In the genomic region with DNA sequence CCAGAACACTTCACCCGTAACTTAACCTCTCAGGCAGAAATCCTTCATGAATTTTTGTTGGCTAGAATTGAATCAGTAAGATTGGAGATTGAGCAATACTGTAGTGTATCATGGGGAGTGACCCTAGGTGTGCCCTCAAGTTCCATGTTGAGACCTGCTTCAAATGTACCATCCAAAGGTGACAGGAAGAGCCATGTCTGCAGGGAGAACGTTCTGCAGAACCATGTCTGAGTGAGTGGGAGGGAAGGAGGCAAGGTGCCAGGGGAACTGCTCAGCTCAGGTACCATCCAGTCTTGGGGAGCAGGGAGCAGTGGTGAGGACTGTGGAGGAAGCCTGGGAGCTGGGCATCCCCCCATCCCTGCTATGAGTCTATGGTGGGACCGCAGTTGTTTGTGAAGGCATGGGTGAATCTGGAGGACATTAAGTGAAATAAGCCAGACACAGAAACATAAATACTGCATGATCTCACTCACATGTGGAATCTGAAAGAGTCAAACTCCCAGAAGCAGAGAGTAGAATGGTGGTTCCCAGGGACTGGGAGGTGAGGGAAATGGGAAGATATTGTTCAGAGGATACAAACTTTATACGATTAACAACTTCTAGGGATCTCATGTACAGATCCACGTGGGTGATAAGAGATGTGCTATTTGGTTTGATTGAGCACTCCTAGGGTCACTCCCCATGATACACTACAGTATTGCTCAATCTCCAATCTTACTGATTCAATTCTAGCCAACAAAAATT, we compare ENCODE assay signal across 27 cellular contexts. TPM values are rescaled to one million over a fixed set of nuclear protein-coding genes. Genes with fewer than 3 reads are reported as not detected.
A peak's percentile ranks its signal among the peaks of the same experiment; 100 is the strongest.
DNase-seq lines count a peak whose midpoint lies in the region; ATAC-seq and TF ChIP-seq lines count a peak whose summit lies in the region.
"Had no signal": no experiment of that assay in that cellular context is flagged by ENCODE, and none has a peak within 500 bp of the region (broad histone marks: within the 10 kb centered on the region; RNA-seq: fewer than 3 reads in every experiment).

No MANE protein-coding gene starts in this region.

- H3K36me3 Mint-ChIP-seq in mesothelial cell of epicardium (no peaks in the 10 kb centered on the region), immature natural killer cell (no peaks in the 10 kb centered on the region)
- H3K36me3 Mint-ChIP-seq: naive thymus-derived CD4-positive, alpha-beta T cell had no signal

- no peak overlapping the region for H3K4me3 ChIP-seq in cardiac fibroblast (replicated peaks in 1 of 2; ENCODE audit: low read depth in 2 of 2, low read length in 2 of 2)
- H3K4me3 ChIP-seq: adrenal gland, cardiac muscle cell, pancreas, SJCRH30, transverse colon had no signal

- TF ChIP-seq CTCF in RWPE1 (conservative IDR thresholded peaks at IDR 0.05; ENCODE audit: low read depth) (no peak), cardiac fibroblast (IDR thresholded peaks at IDR 0.05; ENCODE audit: low read depth, low read length) (no peak), mesothelial cell of epicardium (IDR thresholded peaks at IDR 0.05; ENCODE audit: unreplicated experiment) (no peak)

- ATAC-seq in sciatic nerve, result peak; percentile 78
- ATAC-seq: naive thymus-derived CD4-positive, alpha-beta T cell; T-helper 17 cell had no signal

- CTCF ChIA-PET in RWPE1 (lab: Yijun Ruan, JAX), result interaction anchor here (1.1 to 4.1 kb wide), 2 partner anchors 22 to 109 kb away, joined by 3 to 36 read pairs; no protein-coding TSS in a partner anchor

- H3K27me3 Mint-ChIP-seq in mesothelial cell of epicardium (ENCODE audit: low read depth) (peaks cover 13% of the 10 kb centered on the region), immature natural killer cell (ENCODE audit: low read depth in 3 of 3) (peaks cover 0 to 5% (median 4%) of the 10 kb centered on the region in 3 donors)

- H3K4me1 Mint-ChIP-seq in mesothelial cell of epicardium, result peaks cover 14% of the 10 kb centered on the region
- H3K4me1 Mint-ChIP-seq in immature natural killer cell, result peaks cover 14 to 18% of the 10 kb centered on the region in 2 donors

- intact Hi-C loops in sciatic nerve (cut with DNase I), result loop anchor here (5.0 kb wide), 1 partner anchor 110 kb away; no protein-coding TSS in a partner anchor

- H3K9me3 Mint-ChIP-seq in mesothelial cell of epicardium, result no peaks in the 10 kb centered on the region
- no peaks in the 10 kb centered on the region for H3K9me3 Mint-ChIP-seq in immature natural killer cell
- H3K9me3 Mint-ChIP-seq: activated CD4-positive, alpha-beta T cell treated with anti-CD3 and anti-CD28 coated beads, Interleukin-2, amount 10 ng/mL, durations not matched to agents 7 days and 5 days; naive thymus-derived CD4-positive, alpha-beta T cell had no signal

- POLR2A ChIA-PET in RWPE1 (lab: Yijun Ruan, JAX; ENCODE audit: low non-redundant PET), result no interaction called here

- no peak overlapping the region for H3K27ac Mint-ChIP-seq in mesothelial cell of epicardium
- H3K27ac Mint-ChIP-seq in immature natural killer cell, result no peak overlapping the region
- H3K27ac Mint-ChIP-seq: activated CD4-positive, alpha-beta T cell treated with anti-CD3 and anti-CD28 coated beads, Interleukin-2, amount 10 ng/mL, durations not matched to agents 7 days and 5 days; T-helper 17 cell had no signal

- H3K4me3 Mint-ChIP-seq in mesothelial cell of epicardium, result no peak overlapping the region
- no peak overlapping the region for H3K4me3 Mint-ChIP-seq in immature natural killer cell
- H3K4me3 Mint-ChIP-seq: activated CD4-positive, alpha-beta T cell treated with anti-CD3 and anti-CD28 coated beads, Interleukin-2, amount 10 ng/mL, durations not matched to agents 7 days and 5 days; naive thymus-derived CD4-positive, alpha-beta T cell; T-helper 17 cell had no signal

- H3K27ac ChIP-seq in RWPE1, result peak overlapping the region; percentile 96
- H3K27ac ChIP-seq: cardiac muscle cell, pancreas, SJCRH30, transverse colon had no signal

- no peak for DNase-seq in RWPE1 (ENCODE audit: low spot score)
- peak; percentile 23 to 36 for DNase-seq in cardiac fibroblast (ENCODE audit: low read depth in 2 of 2)
- DNase-seq in fibroblast of peridontal ligament (ENCODE audit: extremely low read depth), result peak; percentile 70
- no peak for DNase-seq in sciatic nerve (ENCODE audit: low spot score)
- no peak for DNase-seq in activated CD4-positive, alpha-beta T cell treated with anti-CD3 and anti-CD28 coated beads, Interleukin-2, amount 50 U/mL, for 4 hours
- DNase-seq in mesothelial cell of epicardium (ENCODE audit: low spot score in 2 of 2, unreplicated experiment in 2 of 2), result no peak
- no peak for DNase-seq in immature natural killer cell
- no peak for DNase-seq in activated T-cell treated with anti-CD3 and anti-CD28 coated beads for 4 hours
- DNase-seq: activated CD4-positive, alpha-beta T cell treated with anti-CD3 and anti-CD28 coated beads, Interleukin-2, amount 10 ng/mL, durations not matched to agents 7 days and 5 days; activated gamma-delta T cell; adrenal gland; DMS79; hippocampal formation; islet precursor cell; KBM-7; mesenchymal stem cell; naive thymus-derived CD4-positive, alpha-beta T cell; NCI-H2171 treated with DMSO at 0.1 percent for 48 hours; pancreas; SJCRH30; stimulated activated CD4-positive, alpha-beta T cell treated with anti-CD3 and anti-CD28 coated beads, Interleukin-1b, Interleukin-23, amount 100 ng/mL, for 48 hours; stimulated activated naive CD4-positive, alpha-beta T cell treated with Interleukin-2 at 50 U/mL for 16 hours; T-helper 17 cell; transverse colon had no signal

RNA-seq across cellular contexts. Expression of gene CFAP161, which starts 23.3 kb away (rescaled TPM):
- not detected for total RNA-seq in sciatic nerve
- not detected in 3 replicates for total RNA-seq in mesothelial cell of epicardium
- polyA plus RNA-seq in immature natural killer cell, result under 1 TPM in 1 of 3 donors, not detected in 2; 0.83 TPM
- total RNA-seq: activated CD4-positive, alpha-beta T cell treated with anti-CD3 and anti-CD28 coated beads, Interleukin-2, amount 10 ng/mL, durations not matched to agents 7 days and 5 days; cardiac muscle cell; H1; naive thymus-derived CD4-positive, alpha-beta T cell; OCI-LY7; SJCRH30; transverse colon had no signal
- polyA plus RNA-seq: cardiac muscle cell; naive thymus-derived CD4-positive, alpha-beta T cell had no signal

RNA-seq across cellular contexts. Expression of gene IL16, which starts 39.3 kb away (rescaled TPM):
- total RNA-seq in sciatic nerve (54.0 TPM), mesothelial cell of epicardium (0.27 to 0.35 TPM (median 0.34 TPM) in 3 replicates)
- polyA plus RNA-seq in immature natural killer cell, result 100 to 1,000 TPM; 147 to 301 (median 155) TPM
- total RNA-seq: cardiac muscle cell had no signal
- polyA plus RNA-seq: cardiac muscle cell had no signal

Comparison
In these comparisons a context has a peak if more than half of its experiments do, and no peak if none do; other contexts are left out.
1. DNase-seq: peak in cardiac fibroblast (2 of 2) and fibroblast of peridontal ligament (single experiment); none in RWPE1 (single experiment), sciatic nerve (single experiment), activated CD4-positive, alpha-beta T cell treated with anti-CD3 and anti-CD28 coated beads, Interleukin-2, amount 50 U/mL, for 4 hours (0 of 2), mesothelial cell of epicardium (0 of 2), immature natural killer cell (0 of 3) and activated T-cell treated with anti-CD3 and anti-CD28 coated beads for 4 hours (single experiment).
2. RNA of gene IL16, which starts 39.3 kb away (total RNA-seq): 54.0 TPM in sciatic nerve (single experiment); 0.27 to 0.35 TPM in mesothelial cell of epicardium; every median in the first group is over 10 times any median in the second.